Comparison of ENCODE assay signal across 9 cellular contexts in genomic region chr9:110148868-110149267, GRCh38. TPM values are rescaled to one million over a fixed set of nuclear protein-coding genes. Genes with fewer than 3 reads are reported as not detected.
DNase-seq lines count a peak whose midpoint lies in the region; ATAC-seq and TF ChIP-seq lines count a peak whose summit lies in the region.
"Had no signal": no experiment of that assay in that cellular context is flagged by ENCODE, and none has a peak within 500 bp of the region (broad histone marks: within the 10 kb centered on the region; RNA-seq: fewer than 3 reads in every experiment).

No MANE protein-coding gene starts in this region.

- H3K4me3 ChIP-seq in coronary artery: peak overlapping the region; percentile 3

- TF ChIP-seq CTCF in CD14-positive monocyte (IDR thresholded peaks at IDR 0.05) (no peak), coronary artery (IDR thresholded peaks at IDR 0.05) (no peak), osteocyte (IDR thresholded peaks at IDR 0.05) (no peak)

- H3K4me1 Mint-ChIP-seq in CD14-positive monocyte (peaks cover 56% of the 10 kb centered on the region), osteocyte (ENCODE audit: unreplicated experiment) (peaks cover 70% of the 10 kb centered on the region)

- DNase-seq in CD14-positive monocyte (ENCODE audit: low spot score) (no peak), coronary artery (ENCODE audit: low spot score) (no peak), osteocyte (ENCODE audit: extremely low spot score, unreplicated experiment) (no peak), NCI-H748 (lab: John Stamatoyannopoulos, UW; ENCODE audit: unreplicated experiment) (no peak)
- DNase-seq: NCI-H2029 had no signal

- peaks cover 0 to 6% of the 10 kb centered on the region in 2 donors for H3K36me3 Mint-ChIP-seq in CD14-positive monocyte
- peaks cover 9% of the 10 kb centered on the region for H3K36me3 Mint-ChIP-seq in osteocyte (ENCODE audit: unreplicated experiment)

- peaks cover 49% of the 10 kb centered on the region for H3K36me3 ChIP-seq in KOPT-K1 (ENCODE audit: insufficient read depth, low read length)

- H3K27ac ChIP-seq in KOPT-K1 (ENCODE audit: low read depth, low read length, poor library complexity, severe bottlenecking) (peak overlapping the region; percentile 100), coronary artery (peak overlapping the region; percentile 28 to 40)

- H3K9me3 Mint-ChIP-seq in CD14-positive monocyte: peaks cover 5 to 8% (median 5%) of the 10 kb centered on the region in 7 donors
- H3K9me3 Mint-ChIP-seq in osteocyte (ENCODE audit: unreplicated experiment): no peaks in the 10 kb centered on the region

- H3K4me3 Mint-ChIP-seq in CD14-positive monocyte (peak overlapping the region; percentile 64 to 94), osteocyte (ENCODE audit: unreplicated experiment) (peak overlapping the region; percentile 50)

- no peaks in the 10 kb centered on the region for H3K9me3 ChIP-seq in KOPT-K1 (ENCODE audit: insufficient read depth, low read length, poor library complexity, severe bottlenecking)

- H3K27me3 Mint-ChIP-seq in CD14-positive monocyte (ENCODE audit: low read depth in 3 of 3) (peaks cover 0 to 1% (median 1%) of the 10 kb centered on the region in 3 donors), osteocyte (ENCODE audit: unreplicated experiment) (no peaks in the 10 kb centered on the region)

- ATAC-seq in HG03175 (IDR thresholded peaks at IDR 0.05; ENCODE audit: unreplicated experiment) (no peak), HG02981 (IDR thresholded peaks at IDR 0.05; ENCODE audit: unreplicated experiment) (no peak), GM18498 (IDR thresholded peaks at IDR 0.05; ENCODE audit: unreplicated experiment) (no peak)

- intact Hi-C loops in CD14-positive monocyte (cut with micrococcal nuclease): loop anchor here in 1 of 2 donors (5.0 kb wide), 2 partner anchors 97 to 177 kb away; no protein-coding TSS in a partner anchor

- H3K27ac Mint-ChIP-seq in CD14-positive monocyte (peak overlapping the region in 6 of 7 donors; percentile 30 to 96 (median 66)), osteocyte (ENCODE audit: unreplicated experiment) (peak overlapping the region; percentile 87)

RNA-seq across cellular contexts. Expression of gene C9orf152, which starts 59.1 kb away (rescaled TPM):
- not detected for polyA plus RNA-seq in CD14-positive monocyte
- total RNA-seq in osteocyte: not detected in 2 replicates
